1 cellular context compared by ENCODE assay signal in the genomic region with DNA sequence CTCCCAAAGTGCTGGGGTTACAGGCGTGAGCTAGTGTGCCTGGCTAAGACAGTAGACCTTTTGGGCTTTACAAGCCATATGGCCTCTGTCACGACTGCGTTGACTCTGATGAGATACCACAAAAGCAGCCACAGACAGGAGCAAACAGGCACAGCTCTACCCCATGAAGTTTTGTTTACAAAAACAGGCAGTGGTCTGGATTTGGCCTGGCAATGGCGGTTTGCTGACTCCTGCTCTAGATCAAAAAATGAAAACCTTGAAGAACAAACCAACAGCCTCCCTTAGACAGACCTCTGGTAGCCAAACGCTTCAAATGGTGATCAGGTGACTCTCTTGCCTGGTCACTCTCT.
TF ChIP-seq lines count a peak whose summit lies in the region.

No MANE protein-coding gene starts in this region.

TF ChIP-seq in GM23338, 12 proteins besides CTCF, POLR2A, EP300 and RAD21:
- TF ChIP-seq, protein P1, sequence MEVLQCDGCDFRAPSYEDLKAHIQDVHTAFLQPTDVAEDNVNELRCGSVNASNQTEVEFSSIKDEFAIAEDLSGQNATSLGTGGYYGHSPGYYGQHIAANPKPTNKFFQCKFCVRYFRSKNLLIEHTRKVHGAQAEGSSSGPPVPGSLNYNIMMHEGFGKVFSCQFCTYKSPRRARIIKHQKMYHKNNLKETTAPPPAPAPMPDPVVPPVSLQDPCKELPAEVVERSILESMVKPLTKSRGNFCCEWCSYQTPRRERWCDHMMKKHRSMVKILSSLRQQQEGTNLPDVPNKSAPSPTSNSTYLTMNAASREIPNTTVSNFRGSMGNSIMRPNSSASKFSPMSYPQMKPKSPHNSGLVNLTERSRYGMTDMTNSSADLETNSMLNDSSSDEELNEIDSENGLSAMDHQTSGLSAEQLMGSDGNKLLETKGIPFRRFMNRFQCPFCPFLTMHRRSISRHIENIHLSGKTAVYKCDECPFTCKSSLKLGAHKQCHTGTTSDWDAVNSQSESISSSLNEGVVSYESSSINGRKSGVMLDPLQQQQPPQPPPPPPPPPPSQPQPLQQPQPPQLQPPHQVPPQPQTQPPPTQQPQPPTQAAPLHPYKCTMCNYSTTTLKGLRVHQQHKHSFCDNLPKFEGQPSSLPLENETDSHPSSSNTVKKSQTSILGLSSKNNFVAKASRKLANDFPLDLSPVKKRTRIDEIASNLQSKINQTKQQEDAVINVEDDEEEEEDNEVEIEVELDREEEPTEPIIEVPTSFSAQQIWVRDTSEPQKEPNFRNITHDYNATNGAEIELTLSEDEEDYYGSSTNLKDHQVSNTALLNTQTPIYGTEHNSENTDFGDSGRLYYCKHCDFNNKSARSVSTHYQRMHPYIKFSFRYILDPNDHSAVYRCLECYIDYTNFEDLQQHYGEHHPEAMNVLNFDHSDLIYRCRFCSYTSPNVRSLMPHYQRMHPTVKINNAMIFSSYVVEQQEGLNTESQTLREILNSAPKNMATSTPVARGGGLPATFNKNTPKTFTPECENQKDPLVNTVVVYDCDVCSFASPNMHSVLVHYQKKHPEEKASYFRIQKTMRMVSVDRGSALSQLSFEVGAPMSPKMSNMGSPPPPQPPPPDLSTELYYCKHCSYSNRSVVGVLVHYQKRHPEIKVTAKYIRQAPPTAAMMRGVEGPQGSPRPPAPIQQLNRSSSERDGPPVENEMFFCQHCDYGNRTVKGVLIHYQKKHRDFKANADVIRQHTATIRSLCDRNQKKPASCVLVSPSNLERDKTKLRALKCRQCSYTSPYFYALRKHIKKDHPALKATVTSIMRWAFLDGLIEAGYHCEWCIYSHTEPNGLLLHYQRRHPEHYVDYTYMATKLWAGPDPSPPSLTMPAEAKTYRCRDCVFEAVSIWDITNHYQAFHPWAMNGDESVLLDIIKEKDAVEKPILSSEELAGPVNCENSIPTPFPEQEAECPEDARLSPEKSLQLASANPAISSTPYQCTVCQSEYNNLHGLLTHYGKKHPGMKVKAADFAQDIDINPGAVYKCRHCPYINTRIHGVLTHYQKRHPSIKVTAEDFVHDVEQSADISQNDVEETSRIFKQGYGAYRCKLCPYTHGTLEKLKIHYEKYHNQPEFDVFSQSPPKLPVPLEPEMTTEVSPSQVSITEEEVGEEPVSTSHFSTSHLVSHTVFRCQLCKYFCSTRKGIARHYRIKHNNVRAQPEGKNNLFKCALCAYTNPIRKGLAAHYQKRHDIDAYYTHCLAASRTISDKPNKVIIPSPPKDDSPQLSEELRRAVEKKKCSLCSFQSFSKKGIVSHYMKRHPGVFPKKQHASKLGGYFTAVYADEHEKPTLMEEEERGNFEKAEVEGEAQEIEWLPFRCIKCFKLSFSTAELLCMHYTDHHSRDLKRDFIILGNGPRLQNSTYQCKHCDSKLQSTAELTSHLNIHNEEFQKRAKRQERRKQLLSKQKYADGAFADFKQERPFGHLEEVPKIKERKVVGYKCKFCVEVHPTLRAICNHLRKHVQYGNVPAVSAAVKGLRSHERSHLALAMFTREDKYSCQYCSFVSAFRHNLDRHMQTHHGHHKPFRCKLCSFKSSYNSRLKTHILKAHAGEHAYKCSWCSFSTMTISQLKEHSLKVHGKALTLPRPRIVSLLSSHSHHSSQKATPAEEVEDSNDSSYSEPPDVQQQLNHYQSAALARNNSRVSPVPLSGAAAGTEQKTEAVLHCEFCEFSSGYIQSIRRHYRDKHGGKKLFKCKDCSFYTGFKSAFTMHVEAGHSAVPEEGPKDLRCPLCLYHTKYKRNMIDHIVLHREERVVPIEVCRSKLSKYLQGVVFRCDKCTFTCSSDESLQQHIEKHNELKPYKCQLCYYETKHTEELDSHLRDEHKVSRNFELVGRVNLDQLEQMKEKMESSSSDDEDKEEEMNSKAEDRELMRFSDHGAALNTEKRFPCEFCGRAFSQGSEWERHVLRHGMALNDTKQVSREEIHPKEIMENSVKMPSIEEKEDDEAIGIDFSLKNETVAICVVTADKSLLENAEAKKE (CRISPR knock-in tag; IDR thresholded peaks at IDR 0.05), result no peak
- no peak for TF ChIP-seq POLR2AphosphoS5 (IDR thresholded peaks at IDR 0.05; ENCODE audit: low read depth)
